Comparison of ENCODE assay signal across 10 cellular contexts in the genomic region with DNA sequence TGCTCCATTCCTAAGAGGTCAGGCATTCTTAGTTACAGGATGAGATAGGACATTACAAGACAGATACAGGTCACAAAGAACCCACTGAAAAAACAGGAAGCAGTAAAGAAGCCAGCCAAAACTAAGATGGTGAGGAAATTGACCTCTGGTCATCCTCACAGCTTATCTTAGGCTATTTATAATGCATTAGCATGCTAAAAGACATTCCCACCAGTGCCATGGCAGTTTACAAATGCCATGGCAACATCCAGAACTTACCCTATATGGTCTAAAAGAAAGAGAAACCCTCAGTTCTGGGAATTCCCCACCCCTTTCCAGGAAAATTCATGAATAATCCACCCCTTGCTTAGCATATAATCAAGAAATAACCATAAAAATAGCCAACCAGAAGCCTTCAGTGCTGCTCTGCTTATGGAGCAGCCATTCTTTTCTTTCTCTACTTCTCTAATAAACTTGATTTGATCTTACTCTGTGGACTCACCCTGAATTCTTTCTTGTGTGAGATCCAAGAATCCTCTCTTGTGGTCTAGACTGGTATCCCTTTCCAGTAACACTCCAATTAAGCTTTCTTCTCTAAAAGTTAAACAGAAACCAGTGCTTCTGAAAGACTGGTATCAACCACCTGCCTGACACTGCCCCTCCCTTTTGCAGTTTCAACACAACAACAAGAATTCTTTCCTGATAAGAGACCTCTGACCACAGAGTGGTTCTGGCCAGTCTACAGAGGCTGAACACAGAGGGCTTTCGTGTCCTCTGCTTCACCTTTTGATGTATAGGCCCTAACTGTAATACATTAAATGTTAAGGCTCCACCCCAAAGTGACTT.
DNase-seq lines count a peak whose midpoint lies in the region; ATAC-seq and TF ChIP-seq lines count a peak whose summit lies in the region.
"Had no signal": no experiment of that assay in that cellular context is flagged by ENCODE, and none has a peak within 500 bp of the region (broad histone marks: within the 10 kb centered on the region; RNA-seq: fewer than 3 reads in every experiment).

No MANE protein-coding gene starts in this region.

- H3K4me3 ChIP-seq in osteoblast (ENCODE audit: insufficient read depth, low read length): no peak overlapping the region

- no peaks in the 10 kb centered on the region for H3K27me3 ChIP-seq in osteoblast (ENCODE audit: insufficient read depth, low read length)

- H3K4me3 Mint-ChIP-seq in activated CD8-positive, alpha-beta T cell treated with anti-CD3 and anti-CD28 coated beads, Interleukin-2, amount 10 ng/mL, durations not matched to agents 7 days and 5 days: no peak overlapping the region
- H3K4me3 Mint-ChIP-seq: stimulated activated naive CD8-positive, alpha-beta T cell treated with anti-CD3 and anti-CD28 coated beads, Interleukin-15, Interleukin-2, amounts not matched to agents 100 ng/mL and 50 ng/mL, for 24 hours had no signal

- no peak for TF ChIP-seq CTCF in osteoblast (IDR thresholded peaks at IDR 0.05; ENCODE audit: extremely low read depth, low read depth, low read length)

- DNase-seq in astrocyte of the hippocampus (ENCODE audit: low read depth, low spot score): peak; percentile 79
- no peak for DNase-seq in osteoblast (ENCODE audit: insufficient read length, low spot score, missing footprints)
- no peak for DNase-seq in activated CD8-positive, alpha-beta T cell treated with anti-CD3 and anti-CD28 coated beads, Interleukin-2, amount 10 ng/mL, durations not matched to agents 7 days and 5 days
- no peak for DNase-seq in NCI-H748 treated with DMSO at 0.1 percent for 48 hours (lab: John Stamatoyannopoulos, UW)
- DNase-seq in activated CD4-positive, alpha-beta T cell treated with anti-CD3 and anti-CD28 coated beads for 4 hours: no peak
- no peak for DNase-seq in activated CD4-positive, alpha-beta T cell treated with anti-CD3 and anti-CD28 coated beads for 48 hours
- DNase-seq: left ventricle myocardium superior had no signal

- H4K20me1 ChIP-seq in osteoblast (ENCODE audit: insufficient read depth, low read length): no peaks in the 10 kb centered on the region

- H3K79me2 ChIP-seq in osteoblast (ENCODE audit: insufficient read depth, low read length): no peaks in the 10 kb centered on the region

- CTCF ChIA-PET in activated CD8-positive, alpha-beta T cell treated with anti-CD3 and anti-CD28 coated beads, Interleukin-2, amount 10 ng/mL, durations not matched to agents 7 days and 5 days (lab: Charles Lee): interaction anchor here (0.6 to 1.2 kb wide), 4 partner anchors 10 to 294 kb away, joined by 3 to 4 read pairs (median 3); no protein-coding TSS in a partner anchor

- H3K4me1 Mint-ChIP-seq in activated CD8-positive, alpha-beta T cell treated with anti-CD3 and anti-CD28 coated beads, Interleukin-2, amount 10 ng/mL, durations not matched to agents 7 days and 5 days (ENCODE audit: low read depth): peaks cover 16% of the 10 kb centered on the region

- no peak overlapping the region for H2AFZ ChIP-seq in osteoblast (ENCODE audit: low read length)

- ATAC-seq in GM19395 (IDR thresholded peaks at IDR 0.05; ENCODE audit: unreplicated experiment) (peak; percentile 80), HG03039 (IDR thresholded peaks at IDR 0.05; ENCODE audit: unreplicated experiment) (peak; percentile 79)
- no peak for ATAC-seq in activated CD8-positive, alpha-beta T cell treated with anti-CD3 and anti-CD28 coated beads, Interleukin-2, amount 10 ng/mL, durations not matched to agents 7 days and 5 days
- ATAC-seq: left ventricle myocardium superior had no signal

- H3K36me3 Mint-ChIP-seq in activated CD8-positive, alpha-beta T cell treated with anti-CD3 and anti-CD28 coated beads, Interleukin-2, amount 10 ng/mL, durations not matched to agents 7 days and 5 days (ENCODE audit: low read depth): peaks cover 11% of the 10 kb centered on the region

- H3K9me3 ChIP-seq in osteoblast (ENCODE audit: low read depth, low read length): no peaks in the 10 kb centered on the region

- peak overlapping the region; percentile 62 for H3K27ac ChIP-seq in osteoblast (ENCODE audit: low read depth, low read length)

- POLR2A ChIA-PET in activated CD8-positive, alpha-beta T cell treated with anti-CD3 and anti-CD28 coated beads, Interleukin-2, amount 10 ng/mL, durations not matched to agents 7 days and 5 days (lab: Charles Lee): interaction anchor here (0.6 kb wide), 1 partner anchor 908 kb away, joined by 3 read pairs; no protein-coding TSS in a partner anchor

- peaks cover 5% of the 10 kb centered on the region for H3K9me3 Mint-ChIP-seq in activated CD8-positive, alpha-beta T cell treated with anti-CD3 and anti-CD28 coated beads, Interleukin-2, amount 10 ng/mL, durations not matched to agents 7 days and 5 days (ENCODE audit: insufficient read depth)

- H3K27me3 Mint-ChIP-seq in activated CD8-positive, alpha-beta T cell treated with anti-CD3 and anti-CD28 coated beads, Interleukin-2, amount 10 ng/mL, durations not matched to agents 7 days and 5 days (ENCODE audit: low read depth): no peaks in the 10 kb centered on the region
- H3K27me3 Mint-ChIP-seq: stimulated activated naive CD8-positive, alpha-beta T cell treated with anti-CD3 and anti-CD28 coated beads, Interleukin-15, Interleukin-2, amounts not matched to agents 100 ng/mL and 50 ng/mL, for 24 hours had no signal

- no peak overlapping the region for H3K27ac Mint-ChIP-seq in activated CD8-positive, alpha-beta T cell treated with anti-CD3 and anti-CD28 coated beads, Interleukin-2, amount 10 ng/mL, durations not matched to agents 7 days and 5 days
- H3K27ac Mint-ChIP-seq: stimulated activated naive CD8-positive, alpha-beta T cell treated with anti-CD3 and anti-CD28 coated beads, Interleukin-15, Interleukin-2, amounts not matched to agents 100 ng/mL and 50 ng/mL, for 24 hours had no signal

- H3K4me1 ChIP-seq in osteoblast (ENCODE audit: insufficient read depth, low read length): peaks cover 20% of the 10 kb centered on the region

- no peak overlapping the region for H3K4me2 ChIP-seq in osteoblast (ENCODE audit: insufficient read depth, low read length)

- peaks cover 3% of the 10 kb centered on the region for H3K36me3 ChIP-seq in osteoblast (ENCODE audit: insufficient read depth, low read length)
